In the genomic region with DNA sequence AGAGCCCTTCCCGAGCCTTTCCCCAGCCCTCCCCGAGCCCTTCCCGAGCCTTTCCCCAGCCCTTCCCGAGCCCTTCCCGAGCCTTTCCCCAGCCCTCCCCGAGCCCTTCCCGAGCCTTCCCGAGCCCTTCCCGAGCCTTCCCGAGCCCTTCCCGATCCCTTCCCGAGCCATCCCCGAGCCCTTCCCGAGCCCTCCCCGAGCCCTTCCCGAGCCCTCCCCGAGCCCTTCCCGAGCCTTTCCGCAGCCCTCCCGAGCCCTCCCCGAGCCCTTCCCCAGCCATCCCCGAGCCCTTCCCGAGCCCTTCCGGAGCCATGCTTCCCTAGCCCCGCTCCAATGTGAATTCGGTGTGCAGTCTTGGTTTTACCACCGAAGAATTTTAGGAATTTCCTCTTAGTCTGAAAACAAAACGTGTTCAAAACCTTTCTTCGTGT, we compare ENCODE assay signal across 8 cellular contexts. TPM values are rescaled to one million over a fixed set of nuclear protein-coding genes. Genes with fewer than 3 reads are reported as not detected.
DNase-seq lines count a peak whose midpoint lies in the region; ATAC-seq and TF ChIP-seq lines count a peak whose summit lies in the region.
"Not testable (repeated sequence)": the region's sequence is repeated elsewhere in the genome, so short reads cannot be mapped to it uniquely, and the experiment has no call there.

No MANE protein-coding gene starts in this region.

- not testable (repeated sequence) for H3K36me3 Mint-ChIP-seq in activated CD8-positive, alpha-beta memory T cell treated with anti-CD3 and anti-CD28 coated beads, Interleukin-2, amount 10 ng/mL, durations not matched to agents 7 days and 5 days

- TF ChIP-seq POLR2A in testis (IDR thresholded peaks at IDR 0.05) = not testable (repeated sequence)

- WGBS in testis, 2 donors = 19 to 20% methylated on average over 29 of the region's 29 CpGs

- ATAC-seq in activated CD8-positive, alpha-beta memory T cell treated with anti-CD3 and anti-CD28 coated beads, Interleukin-2, amount 10 ng/mL, durations not matched to agents 7 days and 5 days = not testable (repeated sequence)

- not testable (repeated sequence) for TF ChIP-seq RAD21 in neural cell (conservative IDR thresholded peaks at IDR 0.05)

- H3K4me1 Mint-ChIP-seq in activated CD8-positive, alpha-beta memory T cell treated with anti-CD3 and anti-CD28 coated beads, Interleukin-2, amount 10 ng/mL, durations not matched to agents 7 days and 5 days = not testable (repeated sequence)

- H3K9me3 Mint-ChIP-seq in activated CD8-positive, alpha-beta memory T cell treated with anti-CD3 and anti-CD28 coated beads, Interleukin-2, amount 10 ng/mL, durations not matched to agents 7 days and 5 days (ENCODE audit: low read depth) = not testable (repeated sequence)

- H3F3A ChIP-seq in neural cell (ENCODE audit: insufficient read depth, low read length, poor library complexity, severe bottlenecking) = not testable (repeated sequence)

- H3K27ac ChIP-seq in duodenal mucosa (ENCODE audit: low read depth, low read length); neural cell (ENCODE audit: low read length); testis: not testable (repeated sequence)

- not testable (repeated sequence) for TF ChIP-seq EP300 in neural cell (conservative IDR thresholded peaks at IDR 0.05; ENCODE audit: poor library complexity, severe bottlenecking)

- H3K27me3 ChIP-seq in duodenal mucosa (ENCODE audit: control insufficient read depth in 1 of 2, insufficient read depth in 2 of 2, low read length in 2 of 2) = peaks cover 35 to 46% of the 10 kb centered on the region in 2 donors
- H3K27me3 ChIP-seq in neural cell (ENCODE audit: insufficient read depth, low read depth, low read length); testis: not testable (repeated sequence)

- H4K20me1 ChIP-seq in neural cell (ENCODE audit: insufficient read depth) = not testable (repeated sequence)

- not testable (repeated sequence) for H3K4me3 Mint-ChIP-seq in activated CD8-positive, alpha-beta memory T cell treated with anti-CD3 and anti-CD28 coated beads, Interleukin-2, amount 10 ng/mL, durations not matched to agents 7 days and 5 days

- H3K27me3 Mint-ChIP-seq in activated CD8-positive, alpha-beta memory T cell treated with anti-CD3 and anti-CD28 coated beads, Interleukin-2, amount 10 ng/mL, durations not matched to agents 7 days and 5 days = not testable (repeated sequence)

- not testable (repeated sequence) for H3K4me2 ChIP-seq in neural cell (ENCODE audit: low read length)

- H3K4me1 ChIP-seq in duodenal mucosa (ENCODE audit: control insufficient read depth in 1 of 2, insufficient read depth in 2 of 2, low read length in 2 of 2) = peaks cover 14 to 24% of the 10 kb centered on the region in 2 donors
- not testable (repeated sequence) for H3K4me1 ChIP-seq in testis

- H3K9me2 ChIP-seq in neural cell (ENCODE audit: insufficient read depth, low read length) = not testable (repeated sequence)

- H3K27ac Mint-ChIP-seq in activated CD8-positive, alpha-beta memory T cell treated with anti-CD3 and anti-CD28 coated beads, Interleukin-2, amount 10 ng/mL, durations not matched to agents 7 days and 5 days = peak overlapping the region; percentile 54

- not testable (repeated sequence) for TF ChIP-seq CTCF in neural cell (IDR thresholded peaks at IDR 0.05; ENCODE audit: poor library complexity, severe bottlenecking); testis (IDR thresholded peaks at IDR 0.05)

- CTCF ChIA-PET in activated CD8-positive, alpha-beta memory T cell treated with anti-CD3 and anti-CD28 coated beads, Interleukin-2, amount 10 ng/mL, durations not matched to agents 7 days and 5 days (lab: Charles Lee) = not testable (repeated sequence)

- DNase-seq in C1 segment of cervical spinal cord (lab: John Stamatoyannopoulos, UW) (peak in 9 of 14 donors; percentile 33 to 79 (median 52)), HT-29 (ENCODE audit: low spot score) (peak; percentile 64), NCI-H345 (lab: John Stamatoyannopoulos, UW) (peak; percentile 43), hypothalamus (lab: John Stamatoyannopoulos, UW) (peak in 34 of 51 donors; percentile 23 to 83 (median 52)), testis (peak; percentile 75)
- DNase-seq in activated CD8-positive, alpha-beta memory T cell treated with anti-CD3 and anti-CD28 coated beads, Interleukin-2, amount 10 ng/mL, durations not matched to agents 7 days and 5 days = not testable (repeated sequence)

- not testable (repeated sequence) for H3K9me3 ChIP-seq in duodenal mucosa (ENCODE audit: control insufficient read depth in 1 of 2, low read length in 2 of 2); neural cell (ENCODE audit: low read length); testis

- peak overlapping the region; percentile 33 to 57 for H3K9ac ChIP-seq in duodenal mucosa (ENCODE audit: low read depth in 1 of 2, low read length in 2 of 2)
- not testable (repeated sequence) for H3K9ac ChIP-seq in neural cell (ENCODE audit: low read length)

- not testable (repeated sequence) for H2AFZ ChIP-seq in neural cell (ENCODE audit: low read depth, low read length)

- H3K79me2 ChIP-seq in neural cell (replicated peaks; ENCODE audit: insufficient read depth, low read length) = not testable (repeated sequence)

- H3K4me3 ChIP-seq in duodenal mucosa (ENCODE audit: low read depth in 1 of 2, low read length in 2 of 2) = peak overlapping the region; percentile 46 to 52
- not testable (repeated sequence) for H3K4me3 ChIP-seq in neural cell (ENCODE audit: low read length); testis

- intact Hi-C loops in testis (cut with DNase I; ENCODE audit: low total_unique reads) = not testable (repeated sequence)

- H3K36me3 ChIP-seq in duodenal mucosa (ENCODE audit: control insufficient read depth in 1 of 2, insufficient read depth in 2 of 2, low read length in 2 of 2); neural cell (ENCODE audit: insufficient read depth, low read length); testis (ENCODE audit: low read depth, missing control alignments): not testable (repeated sequence)

TF ChIP-seq in neural cell, 6 proteins besides CTCF, POLR2A, EP300 and RAD21:
- TF ChIP-seq REST (IDR thresholded peaks at IDR 0.05; ENCODE audit: borderline replicate concordance) = peak; percentile 42

RNA-seq across cellular contexts. Expression of gene FGFRL1, which starts 35.2 kb away (rescaled TPM):
- 74.9 and 76.9 TPM in 2 replicates for total RNA-seq in HT-29 (2014; rRNA removed; shearing (Covaris generic))
- total RNA-seq in activated CD8-positive, alpha-beta memory T cell treated with anti-CD3 and anti-CD28 coated beads, Interleukin-2, amount 10 ng/mL, durations not matched to agents 7 days and 5 days = 1 to 10 TPM; 8.4 to 9.3 TPM
- polyA plus RNA-seq in neural cell (0.97 and 3.3 TPM in 2 replicates), testis (ENCODE audit: insufficient read depth, low read depth, low replicate concordance) (14.4 TPM)
- 0.46 and 0.73 TPM in 2 replicates for polyA minus RNA-seq in neural cell
- total RNA-seq in testis = 10 to 100 TPM; 13.7 to 25.6 TPM

RNA-seq across cellular contexts. Expression of gene SLC26A1, which starts 53.4 kb away (rescaled TPM):
- 5.8 and 6.2 TPM in 2 replicates for total RNA-seq in HT-29 (2014; rRNA removed; shearing (Covaris generic))
- total RNA-seq in activated CD8-positive, alpha-beta memory T cell treated with anti-CD3 and anti-CD28 coated beads, Interleukin-2, amount 10 ng/mL, durations not matched to agents 7 days and 5 days = not detected
- 0.12 and 1.1 TPM in 2 replicates for polyA plus RNA-seq in neural cell
- polyA minus RNA-seq in neural cell = 0.49 and 0.69 TPM in 2 replicates
- 1 to 10 TPM in 1 of 2 donors, under 1 TPM in 1; 0.99 to 2.0 TPM for total RNA-seq in testis
- 0.51 TPM for polyA plus RNA-seq in testis (ENCODE audit: insufficient read depth, low read depth, low replicate concordance)

RNA-seq across cellular contexts. Expression of gene IDUA, which starts 59.8 kb away (rescaled TPM):
- total RNA-seq in HT-29 (2014; rRNA removed; shearing (Covaris generic)) = 39.7 and 53.5 TPM in 2 replicates
- total RNA-seq in activated CD8-positive, alpha-beta memory T cell treated with anti-CD3 and anti-CD28 coated beads, Interleukin-2, amount 10 ng/mL, durations not matched to agents 7 days and 5 days = 10 to 100 TPM; 27.1 to 28.1 TPM
- polyA plus RNA-seq in neural cell (11.8 and 12.7 TPM in 2 replicates), testis (ENCODE audit: insufficient read depth, low read depth, low replicate concordance) (8.9 TPM)
- polyA minus RNA-seq in neural cell = 12.4 and 13.1 TPM in 2 replicates
- total RNA-seq in testis = 10 to 100 TPM; 35.7 to 39.4 TPM
